1 cellular context compared by ENCODE assay signal in the genomic region with DNA sequence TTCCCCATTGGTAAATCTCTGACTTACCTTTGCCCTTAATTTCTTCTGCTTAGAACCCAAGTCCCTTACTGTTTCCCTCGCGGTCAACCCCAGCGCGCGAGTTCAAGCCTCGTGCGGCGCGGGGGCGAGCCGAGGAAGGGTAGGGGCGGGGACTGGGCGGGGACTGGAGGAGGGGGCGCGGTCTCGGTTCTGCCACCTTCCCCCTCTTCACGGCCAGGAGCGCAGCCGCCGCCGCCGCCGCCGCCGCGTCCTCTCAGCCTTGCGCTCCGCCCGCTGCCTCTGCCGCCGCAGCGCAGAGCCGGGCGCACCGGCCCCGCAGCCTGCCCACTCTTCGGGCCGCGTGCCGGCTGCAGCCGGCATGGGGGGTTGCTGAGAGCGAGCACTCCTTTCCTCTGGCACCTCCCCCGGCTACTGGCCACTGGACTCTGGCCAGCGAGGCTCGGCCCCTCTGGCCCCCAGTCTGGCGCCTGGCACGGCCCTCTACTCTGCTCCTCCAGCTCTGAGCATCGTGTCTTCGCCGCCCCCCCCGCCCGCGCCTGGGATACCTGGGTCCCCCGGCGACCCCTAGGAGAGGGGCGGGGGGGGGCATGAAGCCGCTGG.
A peak's percentile ranks its signal among the peaks of the same experiment; 100 is the strongest.
TF ChIP-seq lines count a peak whose summit lies in the region.

A gene with protein sequence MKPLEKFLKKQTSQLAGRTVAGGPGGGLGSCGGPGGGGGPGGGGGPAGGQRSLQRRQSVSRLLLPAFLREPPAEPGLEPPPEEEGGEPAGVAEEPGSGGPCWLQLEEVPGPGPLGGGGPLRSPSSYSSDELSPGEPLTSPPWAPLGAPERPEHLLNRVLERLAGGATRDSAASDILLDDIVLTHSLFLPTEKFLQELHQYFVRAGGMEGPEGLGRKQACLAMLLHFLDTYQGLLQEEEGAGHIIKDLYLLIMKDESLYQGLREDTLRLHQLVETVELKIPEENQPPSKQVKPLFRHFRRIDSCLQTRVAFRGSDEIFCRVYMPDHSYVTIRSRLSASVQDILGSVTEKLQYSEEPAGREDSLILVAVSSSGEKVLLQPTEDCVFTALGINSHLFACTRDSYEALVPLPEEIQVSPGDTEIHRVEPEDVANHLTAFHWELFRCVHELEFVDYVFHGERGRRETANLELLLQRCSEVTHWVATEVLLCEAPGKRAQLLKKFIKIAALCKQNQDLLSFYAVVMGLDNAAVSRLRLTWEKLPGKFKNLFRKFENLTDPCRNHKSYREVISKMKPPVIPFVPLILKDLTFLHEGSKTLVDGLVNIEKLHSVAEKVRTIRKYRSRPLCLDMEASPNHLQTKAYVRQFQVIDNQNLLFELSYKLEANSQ (plus strand): TSS at position 196 of the 600 bp plus-strand sequence. CDS start 392 bp downstream, at position 588.

TF ChIP-seq in K562, 482 proteins besides CTCF, POLR2A, EP300 and RAD21 (continued from another document and continues in another):
- TF ChIP-seq, protein P1, sequence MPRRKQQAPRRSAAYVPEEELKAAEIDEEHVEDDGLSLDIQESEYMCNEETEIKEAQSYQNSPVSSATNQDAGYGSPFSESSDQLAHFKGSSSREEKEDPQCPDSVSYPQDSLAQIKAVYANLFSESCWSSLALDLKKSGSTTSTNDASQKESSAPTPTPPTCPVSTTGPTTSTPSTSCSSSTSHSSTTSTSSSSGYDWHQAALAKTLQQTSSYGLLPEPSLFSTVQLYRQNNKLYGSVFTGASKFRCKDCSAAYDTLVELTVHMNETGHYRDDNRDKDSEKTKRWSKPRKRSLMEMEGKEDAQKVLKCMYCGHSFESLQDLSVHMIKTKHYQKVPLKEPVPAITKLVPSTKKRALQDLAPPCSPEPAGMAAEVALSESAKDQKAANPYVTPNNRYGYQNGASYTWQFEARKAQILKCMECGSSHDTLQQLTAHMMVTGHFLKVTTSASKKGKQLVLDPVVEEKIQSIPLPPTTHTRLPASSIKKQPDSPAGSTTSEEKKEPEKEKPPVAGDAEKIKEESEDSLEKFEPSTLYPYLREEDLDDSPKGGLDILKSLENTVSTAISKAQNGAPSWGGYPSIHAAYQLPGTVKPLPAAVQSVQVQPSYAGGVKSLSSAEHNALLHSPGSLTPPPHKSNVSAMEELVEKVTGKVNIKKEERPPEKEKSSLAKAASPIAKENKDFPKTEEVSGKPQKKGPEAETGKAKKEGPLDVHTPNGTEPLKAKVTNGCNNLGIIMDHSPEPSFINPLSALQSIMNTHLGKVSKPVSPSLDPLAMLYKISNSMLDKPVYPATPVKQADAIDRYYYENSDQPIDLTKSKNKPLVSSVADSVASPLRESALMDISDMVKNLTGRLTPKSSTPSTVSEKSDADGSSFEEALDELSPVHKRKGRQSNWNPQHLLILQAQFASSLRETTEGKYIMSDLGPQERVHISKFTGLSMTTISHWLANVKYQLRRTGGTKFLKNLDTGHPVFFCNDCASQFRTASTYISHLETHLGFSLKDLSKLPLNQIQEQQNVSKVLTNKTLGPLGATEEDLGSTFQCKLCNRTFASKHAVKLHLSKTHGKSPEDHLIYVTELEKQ (CRISPR knock-in tag; IDR thresholded peaks at IDR 0.05) = no peak
- TF ChIP-seq RBFOX2 (IDR thresholded peaks at IDR 0.05; ENCODE audit: low read depth, low read length) (peak; percentile 49), ZBED1 (IDR thresholded peaks at IDR 0.05) (no peak), CSDE1 (IDR thresholded peaks at IDR 0.05) (no peak), SNRNP70 (optimal IDR thresholded peaks at IDR 0.05; ENCODE audit: low read depth, low read length) (no peak), JUND (IDR thresholded peaks at IDR 0.05; ENCODE audit: borderline replicate concordance, low read depth, low read length) (0 out of 2 replicates have a peak, but pooled peaks have one; percentile 2), JUND (tag; IDR thresholded peaks at IDR 0.05; ENCODE audit: borderline replicate concordance, low read depth, low read length) (no peak), GATAD2A (IDR thresholded peaks at IDR 0.05) (no peak), SMARCA4 (IDR thresholded peaks at IDR 0.05) (no peak), NR4A1 (CRISPR knock-in tag; IDR thresholded peaks at IDR 0.05) (no peak), NR4A1 (tag; IDR thresholded peaks at IDR 0.05) (no peak), ZNF23 (CRISPR knock-in tag; IDR thresholded peaks at IDR 0.05) (no peak), ZNF780A (CRISPR knock-in tag; IDR thresholded peaks at IDR 0.05) (no peak), CHD4 (IDR thresholded peaks at IDR 0.05; ENCODE audit: insufficient read depth, insufficient replicate concordance, low read depth, low read length, poor library complexity, severe bottlenecking) (no peak), ZC3H4 (CRISPR knock-in tag; IDR thresholded peaks at IDR 0.05; ENCODE audit: borderline replicate concordance) (no peak), PHTF2 (CRISPR knock-in tag; IDR thresholded peaks at IDR 0.05) (no peak), LEF1 (IDR thresholded peaks at IDR 0.05) (no peak), TCFL5 (CRISPR knock-in tag; conservative IDR thresholded peaks at IDR 0.05) (no peak)
- TF ChIP-seq, protein P2, sequence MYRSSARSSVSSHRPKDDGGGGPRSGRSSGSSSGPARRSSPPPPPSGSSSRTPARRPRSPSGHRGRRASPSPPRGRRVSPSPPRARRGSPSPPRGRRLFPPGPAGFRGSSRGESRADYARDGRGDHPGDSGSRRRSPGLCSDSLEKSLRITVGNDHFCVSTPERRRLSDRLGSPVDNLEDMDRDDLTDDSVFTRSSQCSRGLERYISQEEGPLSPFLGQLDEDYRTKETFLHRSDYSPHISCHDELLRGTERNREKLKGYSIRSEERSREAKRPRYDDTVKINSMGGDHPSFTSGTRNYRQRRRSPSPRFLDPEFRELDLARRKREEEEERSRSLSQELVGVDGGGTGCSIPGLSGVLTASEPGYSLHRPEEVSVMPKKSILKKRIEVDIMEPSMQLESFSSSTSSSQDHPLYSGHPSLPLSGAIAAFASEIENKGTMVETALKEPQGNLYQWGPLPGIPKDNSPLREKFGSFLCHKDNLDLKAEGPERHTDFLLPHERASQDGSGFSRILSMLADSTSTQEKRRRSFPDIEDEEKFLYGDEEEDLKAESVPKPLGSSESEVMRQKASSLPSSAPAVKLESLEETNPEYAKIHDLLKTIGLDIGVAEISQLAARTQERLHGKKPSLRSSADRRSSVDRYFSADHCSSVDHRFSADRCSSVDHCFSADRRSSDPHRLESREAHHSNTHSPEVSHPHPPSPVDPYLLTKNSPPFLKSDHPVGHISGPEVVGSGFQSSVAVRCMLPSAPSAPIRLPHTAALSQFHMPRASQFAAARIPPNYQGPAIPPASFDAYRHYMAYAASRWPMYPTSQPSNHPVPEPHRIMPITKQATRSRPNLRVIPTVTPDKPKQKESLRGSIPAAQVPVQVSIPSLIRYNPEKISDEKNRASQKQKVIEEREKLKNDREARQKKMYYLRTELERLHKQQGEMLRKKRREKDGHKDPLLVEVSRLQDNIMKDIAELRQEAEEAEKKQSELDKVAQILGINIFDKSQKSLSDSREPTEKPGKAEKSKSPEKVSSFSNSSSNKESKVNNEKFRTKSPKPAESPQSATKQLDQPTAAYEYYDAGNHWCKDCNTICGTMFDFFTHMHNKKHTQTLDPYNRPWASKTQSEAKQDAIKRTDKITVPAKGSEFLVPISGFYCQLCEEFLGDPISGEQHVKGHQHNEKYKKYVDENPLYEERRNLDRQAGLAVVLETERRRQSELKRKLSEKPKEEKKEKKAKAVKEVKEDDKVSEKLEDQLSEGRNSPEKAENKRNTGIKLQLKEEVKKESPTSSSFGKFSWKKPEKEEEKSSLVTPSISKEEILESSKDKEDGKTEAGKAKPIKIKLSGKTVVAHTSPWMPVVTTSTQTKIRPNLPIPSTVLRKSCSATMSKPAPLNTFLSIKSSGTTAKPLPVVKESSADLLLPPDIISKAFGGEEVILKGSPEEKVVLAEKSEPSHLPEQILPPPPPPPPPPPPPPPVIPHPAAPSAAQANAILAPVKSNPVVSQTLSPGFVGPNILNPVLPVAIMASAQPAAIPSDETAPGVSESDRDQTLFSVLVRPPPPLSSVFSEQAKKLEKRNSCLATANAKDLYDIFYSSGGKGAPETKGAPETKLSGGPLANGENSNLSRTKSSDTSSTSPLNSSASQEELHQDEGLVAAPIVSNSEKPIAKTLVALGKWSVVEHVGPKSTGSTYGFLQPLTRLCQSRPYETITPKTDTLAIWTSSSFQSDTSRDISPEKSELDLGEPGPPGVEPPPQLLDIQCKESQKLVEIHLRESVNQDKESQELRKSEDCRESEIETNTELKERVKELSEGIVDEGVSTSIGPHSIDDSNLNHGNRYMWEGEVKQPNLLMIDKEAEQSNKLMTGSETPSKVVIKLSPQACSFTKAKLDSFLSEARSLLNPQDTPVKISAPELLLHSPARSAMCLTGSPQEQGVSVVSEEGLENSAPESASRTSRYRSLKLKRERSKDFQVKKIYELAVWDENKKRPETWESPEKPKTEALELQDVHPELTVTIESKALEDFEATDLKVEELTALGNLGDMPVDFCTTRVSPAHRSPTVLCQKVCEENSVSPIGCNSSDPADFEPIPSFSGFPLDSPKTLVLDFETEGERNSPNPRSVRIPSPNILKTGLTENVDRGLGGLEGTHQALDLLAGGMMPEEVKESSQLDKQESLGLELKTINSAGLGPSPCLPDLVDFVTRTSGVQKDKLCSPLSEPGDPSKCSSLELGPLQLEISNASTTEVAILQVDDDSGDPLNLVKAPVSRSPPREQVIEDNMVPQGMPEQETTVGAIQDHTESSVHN (IDR thresholded peaks at IDR 0.05; ENCODE audit: borderline replicate concordance in 1 of 2, low read depth in 1 of 2) = no peak
- TF ChIP-seq, protein P3, sequence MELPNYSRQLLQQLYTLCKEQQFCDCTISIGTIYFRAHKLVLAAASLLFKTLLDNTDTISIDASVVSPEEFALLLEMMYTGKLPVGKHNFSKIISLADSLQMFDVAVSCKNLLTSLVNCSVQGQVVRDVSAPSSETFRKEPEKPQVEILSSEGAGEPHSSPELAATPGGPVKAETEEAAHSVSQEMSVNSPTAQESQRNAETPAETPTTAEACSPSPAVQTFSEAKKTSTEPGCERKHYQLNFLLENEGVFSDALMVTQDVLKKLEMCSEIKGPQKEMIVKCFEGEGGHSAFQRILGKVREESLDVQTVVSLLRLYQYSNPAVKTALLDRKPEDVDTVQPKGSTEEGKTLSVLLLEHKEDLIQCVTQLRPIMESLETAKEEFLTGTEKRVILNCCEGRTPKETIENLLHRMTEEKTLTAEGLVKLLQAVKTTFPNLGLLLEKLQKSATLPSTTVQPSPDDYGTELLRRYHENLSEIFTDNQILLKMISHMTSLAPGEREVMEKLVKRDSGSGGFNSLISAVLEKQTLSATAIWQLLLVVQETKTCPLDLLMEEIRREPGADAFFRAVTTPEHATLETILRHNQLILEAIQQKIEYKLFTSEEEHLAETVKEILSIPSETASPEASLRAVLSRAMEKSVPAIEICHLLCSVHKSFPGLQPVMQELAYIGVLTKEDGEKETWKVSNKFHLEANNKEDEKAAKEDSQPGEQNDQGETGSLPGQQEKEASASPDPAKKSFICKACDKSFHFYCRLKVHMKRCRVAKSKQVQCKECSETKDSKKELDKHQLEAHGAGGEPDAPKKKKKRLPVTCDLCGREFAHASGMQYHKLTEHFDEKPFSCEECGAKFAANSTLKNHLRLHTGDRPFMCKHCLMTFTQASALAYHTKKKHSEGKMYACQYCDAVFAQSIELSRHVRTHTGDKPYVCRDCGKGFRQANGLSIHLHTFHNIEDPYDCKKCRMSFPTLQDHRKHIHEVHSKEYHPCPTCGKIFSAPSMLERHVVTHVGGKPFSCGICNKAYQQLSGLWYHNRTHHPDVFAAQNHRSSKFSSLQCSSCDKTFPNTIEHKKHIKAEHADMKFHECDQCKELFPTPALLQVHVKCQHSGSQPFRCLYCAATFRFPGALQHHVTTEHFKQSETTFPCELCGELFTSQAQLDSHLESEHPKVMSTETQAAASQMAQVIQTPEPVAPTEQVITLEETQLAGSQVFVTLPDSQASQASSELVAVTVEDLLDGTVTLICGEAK (IDR thresholded peaks at IDR 0.05) = no peak
- TF ChIP-seq, protein P3 (CRISPR knock-in tag; IDR thresholded peaks at IDR 0.05) = no peak
- TF ChIP-seq, protein P4, sequence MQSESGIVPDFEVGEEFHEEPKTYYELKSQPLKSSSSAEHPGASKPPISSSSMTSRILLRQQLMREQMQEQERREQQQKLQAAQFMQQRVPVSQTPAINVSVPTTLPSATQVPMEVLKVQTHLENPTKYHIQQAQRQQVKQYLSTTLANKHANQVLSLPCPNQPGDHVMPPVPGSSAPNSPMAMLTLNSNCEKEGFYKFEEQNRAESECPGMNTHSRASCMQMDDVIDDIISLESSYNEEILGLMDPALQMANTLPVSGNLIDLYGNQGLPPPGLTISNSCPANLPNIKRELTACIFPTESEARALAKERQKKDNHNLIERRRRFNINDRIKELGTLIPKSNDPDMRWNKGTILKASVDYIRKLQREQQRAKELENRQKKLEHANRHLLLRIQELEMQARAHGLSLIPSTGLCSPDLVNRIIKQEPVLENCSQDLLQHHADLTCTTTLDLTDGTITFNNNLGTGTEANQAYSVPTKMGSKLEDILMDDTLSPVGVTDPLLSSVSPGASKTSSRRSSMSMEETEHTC (IDR thresholded peaks at IDR 0.05) = no peak
